Comparison of ENCODE assay signal across 8 cellular contexts in the genomic region with DNA sequence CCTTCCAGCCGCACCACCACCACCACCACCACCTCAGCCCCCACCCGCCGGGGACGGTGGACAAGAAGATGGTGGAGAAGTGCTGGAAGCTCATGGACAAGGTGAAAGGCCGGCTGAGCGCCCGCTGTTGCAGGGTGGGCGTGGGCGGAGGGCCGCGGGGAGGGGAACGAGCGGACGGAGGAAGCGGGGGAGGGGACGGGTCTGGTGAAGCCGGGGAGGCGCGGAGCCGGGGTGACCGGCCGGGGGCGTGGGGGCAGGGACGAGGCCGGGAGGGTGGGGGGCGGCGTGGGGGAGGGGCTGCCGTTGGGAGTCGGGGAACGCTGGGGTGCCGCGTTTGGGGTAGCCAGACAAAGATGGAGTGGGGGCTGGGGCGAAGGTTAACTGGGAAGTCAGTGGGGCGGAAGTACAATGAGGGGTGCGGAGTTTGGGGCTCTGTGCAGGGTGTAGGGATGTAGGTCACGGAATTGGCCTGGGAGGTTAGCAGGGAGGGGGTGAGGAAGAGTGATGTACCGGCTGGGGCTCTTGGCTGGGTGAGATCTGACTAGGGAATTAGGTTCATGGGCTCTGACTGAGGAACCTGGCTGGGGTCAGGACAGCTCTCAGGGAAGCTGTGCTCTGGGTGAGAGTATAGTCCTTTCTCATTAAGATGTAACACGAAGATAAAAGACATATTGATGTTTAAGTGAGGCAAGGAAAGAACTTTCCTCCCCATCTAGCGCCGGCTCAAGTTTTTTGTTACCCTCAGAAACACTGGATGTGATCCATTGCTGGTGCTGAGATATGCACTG. TPM values are rescaled to one million over a fixed set of nuclear protein-coding genes. Genes with fewer than 3 reads are reported as not detected.
DNase-seq lines count a peak whose midpoint lies in the region; ATAC-seq and FAIRE-seq lines count a peak whose summit lies in the region.

No MANE protein-coding gene starts in this region.

- peak; percentile 41 for DNase-seq in AG20443 (ENCODE audit: low spot score)
- DNase-seq in HTR-8/SVneo (ENCODE audit: insufficient read length, low spot score) = no peak
- peak; percentile 69 for DNase-seq in activated CD4-positive, CD25-positive, alpha-beta regulatory T cell treated with anti-CD3 and anti-CD28 coated beads, Interleukin-2, amount 50 U/mL, for 72 hours
- DNase-seq in dermis blood vessel endothelial cell = peak; percentile 44
- peak; percentile 30 for DNase-seq in medulla oblongata (ENCODE audit: extremely low spot score)
- peak; percentile 15 to 55 (median 21) for DNase-seq in stimulated activated CD4-positive, alpha-beta T cell treated with anti-CD3 and anti-CD28 coated beads, TNF-alpha, amount 100 ng/mL, for 48 hours (ENCODE audit: low read depth in 3 of 3)
- DNase-seq in NCI-H446 treated with DMSO at 0.1 percent for 48 hours (lab: John Stamatoyannopoulos, UW) = no peak

- FAIRE-seq in HTR-8/SVneo (lab: Jason Lieb, UNC) = peak; percentile 28

- peak; percentile 33 for ATAC-seq in GM19351 (IDR thresholded peaks at IDR 0.05; ENCODE audit: unreplicated experiment)

RNA-seq across cellular contexts. Expression of a gene that starts 0.6 kb away (rescaled TPM):
- 13.8 and 22.8 TPM in 2 replicates for total RNA-seq in dermis blood vessel endothelial cell

RNA-seq across cellular contexts. Expression of a gene that starts 21.4 kb away (rescaled TPM):
- total RNA-seq in dermis blood vessel endothelial cell = not detected in 2 replicates

RNA-seq across cellular contexts. Expression of a gene that starts 38.2 kb away (rescaled TPM):
- total RNA-seq in dermis blood vessel endothelial cell = 18.4 and 22.0 TPM in 2 replicates

RNA-seq across cellular contexts. Expression of a gene that starts 57.9 kb away (rescaled TPM):
- 0.05 and 0.17 TPM in 2 replicates for total RNA-seq in dermis blood vessel endothelial cell

Comparison
In these comparisons a context has a peak if more than half of its experiments do, and no peak if none do; other contexts are left out.
1. DNase-seq: peak in AG20443 (single experiment), activated CD4-positive, CD25-positive, alpha-beta regulatory T cell treated with anti-CD3 and anti-CD28 coated beads, Interleukin-2, amount 50 U/mL, for 72 hours (single experiment), dermis blood vessel endothelial cell (single experiment), medulla oblongata (single experiment) and stimulated activated CD4-positive, alpha-beta T cell treated with anti-CD3 and anti-CD28 coated beads, TNF-alpha, amount 100 ng/mL, for 48 hours (3 of 3); none in HTR-8/SVneo (single experiment) and NCI-H446 treated with DMSO at 0.1 percent for 48 hours (single experiment).